19 cellular contexts compared by ENCODE assay signal in genomic region chr11:102289510-102290078, GRCh38. TPM values are rescaled to one million over a fixed set of nuclear protein-coding genes. Genes with fewer than 3 reads are reported as not detected.
DNase-seq lines count a peak whose midpoint lies in the region; ATAC-seq and TF ChIP-seq lines count a peak whose summit lies in the region.
"Had no signal": no experiment of that assay in that cellular context is flagged by ENCODE, and none has a peak within 500 bp of the region (broad histone marks: within the 10 kb centered on the region; RNA-seq: fewer than 3 reads in every experiment).

No MANE protein-coding gene starts in this region.

- no peaks in the 10 kb centered on the region for H3K36me3 ChIP-seq in breast epithelium
- H3K36me3 ChIP-seq in mesenchymal stem cell (ENCODE audit: control insufficient read depth in 1 of 2, insufficient read depth in 2 of 2, low read depth in 1 of 2, low read length in 2 of 2): no peaks in the 10 kb centered on the region
- H3K36me3 ChIP-seq: stomach had no signal

- H2AK5ac ChIP-seq in mesenchymal stem cell (ENCODE audit: low read length, severe bottlenecking): peak overlapping the region; percentile 27

- TF ChIP-seq CTCF in MCF 10A (IDR thresholded peaks at IDR 0.05; ENCODE audit: unreplicated experiment) (no peak), breast epithelium (IDR thresholded peaks at IDR 0.05) (no peak), astrocyte of the spinal cord (IDR thresholded peaks at IDR 0.05; ENCODE audit: low read depth, low read length) (no peak)
- no peak for TF ChIP-seq CTCF in CD4-positive, alpha-beta T cell (IDR thresholded peaks at IDR 0.05)

- WGBS in mesenchymal stem cell: 64% methylated on average over 5 of the region's 5 CpGs

- no peak overlapping the region for H2AFZ ChIP-seq in mesenchymal stem cell (ENCODE audit: low read depth, low read length)

- H4K91ac ChIP-seq in mesenchymal stem cell (ENCODE audit: low read length): no peak overlapping the region

- H3K9ac ChIP-seq in mesenchymal stem cell (ENCODE audit: low read length): no peak overlapping the region

- H4K8ac ChIP-seq in mesenchymal stem cell (ENCODE audit: low read length): no peak overlapping the region

- TF ChIP-seq POLR2A in breast epithelium (IDR thresholded peaks at IDR 0.05): no peak

- H3K4me3 Mint-ChIP-seq in MCF 10A (ENCODE audit: unreplicated experiment): peak overlapping the region; percentile 0
- no peak overlapping the region for H3K4me3 Mint-ChIP-seq in activated CD8-positive, alpha-beta T cell treated with anti-CD3 and anti-CD28 coated beads, Interleukin-2, amount 10 ng/mL, durations not matched to agents 7 days and 5 days
- H3K4me3 Mint-ChIP-seq in CD4-positive, alpha-beta T cell: no peak overlapping the region
- H3K4me3 Mint-ChIP-seq: activated CD4-positive, alpha-beta memory T cell treated with anti-CD3 and anti-CD28 coated beads for 36 hours; central memory CD8-positive, alpha-beta T cell; H9 had no signal

- H3K14ac ChIP-seq in mesenchymal stem cell (ENCODE audit: low read length in 2 of 2): no peak overlapping the region

- no peak overlapping the region for H3K18ac ChIP-seq in mesenchymal stem cell (ENCODE audit: low read depth in 1 of 2, low read length in 2 of 2)

- CTCF ChIA-PET in MCF 10A (lab: Yijun Ruan, JAX): interaction anchor here (0.6 to 10.5 kb wide), 20 partner anchors 10 to 626 kb away, joined by 3 to 239 read pairs (median 4); partner anchors contain the start of gene BIRC3
- CTCF ChIA-PET in activated CD8-positive, alpha-beta T cell treated with anti-CD3 and anti-CD28 coated beads, Interleukin-2, amount 10 ng/mL, durations not matched to agents 7 days and 5 days (lab: Charles Lee): interaction anchor here (0.7 to 9.9 kb wide), 15 partner anchors 10 to 377 kb away, joined by 3 to 484 read pairs (median 19); partner anchors contain the start of gene BIRC3
- CTCF ChIA-PET in CD4-positive, alpha-beta T cell (lab: Charles Lee): interaction anchor here (1.2 to 2.9 kb wide), 7 partner anchors 16 to 323 kb away, joined by 3 to 24 read pairs (median 5); no protein-coding TSS in a partner anchor

- no peaks in the 10 kb centered on the region for H3K27me3 Mint-ChIP-seq in MCF 10A (ENCODE audit: insufficient read depth, unreplicated experiment)
- H3K27me3 Mint-ChIP-seq in activated CD8-positive, alpha-beta T cell treated with anti-CD3 and anti-CD28 coated beads, Interleukin-2, amount 10 ng/mL, durations not matched to agents 7 days and 5 days (ENCODE audit: low read depth): no peaks in the 10 kb centered on the region
- no peaks in the 10 kb centered on the region for H3K27me3 Mint-ChIP-seq in CD4-positive, alpha-beta T cell
- H3K27me3 Mint-ChIP-seq: activated CD4-positive, alpha-beta memory T cell treated with anti-CD3 and anti-CD28 coated beads for 36 hours; central memory CD8-positive, alpha-beta T cell had no signal

- H3K23ac ChIP-seq in mesenchymal stem cell (ENCODE audit: low read length in 2 of 2): no peak overlapping the region

- H3K79me1 ChIP-seq in mesenchymal stem cell (replicated peaks; ENCODE audit: low read length, poor library complexity, severe bottlenecking): no peaks in the 10 kb centered on the region

- H3K27ac ChIP-seq in breast epithelium (no peak overlapping the region), mesenchymal stem cell (ENCODE audit: low read length, poor library complexity, severe bottlenecking) (peak overlapping the region; percentile 0)
- H3K27ac ChIP-seq in CD4-positive, alpha-beta T cell (ENCODE audit: low read depth, low read length): no peak overlapping the region
- H3K27ac ChIP-seq: epithelial cell of prostate had no signal

- DNase-seq in MCF 10A (ENCODE audit: unreplicated experiment) (no peak), breast epithelium (ENCODE audit: low spot score in 2 of 2) (no peak), astrocyte of the spinal cord (ENCODE audit: low read depth, low spot score) (peak; percentile 25), mesenchymal stem cell (no peak), Kasumi-1 (lab: John Stamatoyannopoulos, UW) (no peak)
- no peak for DNase-seq in activated CD8-positive, alpha-beta T cell treated with anti-CD3 and anti-CD28 coated beads, Interleukin-2, amount 10 ng/mL, durations not matched to agents 7 days and 5 days
- DNase-seq in CD4-positive, alpha-beta T cell: no peak
- DNase-seq: activated CD4-positive, alpha-beta memory T cell treated with anti-CD3 and anti-CD28 coated beads for 36 hours; H9; hypothalamus; left ventricle myocardium superior; NCI-H2029 treated with DMSO at 0.1 percent for 48 hours; NCI-H774; Right ventricle myocardium superior; stomach had no signal

- POLR2A ChIA-PET in MCF 10A (lab: Yijun Ruan, JAX): interaction anchor here (0.7 to 3.2 kb wide), 7 partner anchors 18 to 240 kb away, joined by 3 to 15 read pairs (median 4); partner anchors contain the start of genes BIRC2 and BIRC3
- POLR2A ChIA-PET in activated CD8-positive, alpha-beta T cell treated with anti-CD3 and anti-CD28 coated beads, Interleukin-2, amount 10 ng/mL, durations not matched to agents 7 days and 5 days (lab: Charles Lee): interaction anchor here (2.8 kb wide), 1 partner anchor 28 kb away, joined by 17 read pairs; the partner anchor contains the start of gene BIRC3
- POLR2A ChIA-PET in CD4-positive, alpha-beta T cell (lab: Charles Lee): interaction anchor here (1.2 to 9.4 kb wide), 2 partner anchors 27 to 162 kb away, joined by 3 to 156 read pairs; partner anchors contain the start of gene BIRC3

- H3K4me1 ChIP-seq in breast epithelium (no peaks in the 10 kb centered on the region), mesenchymal stem cell (ENCODE audit: control insufficient read depth, insufficient read depth, low read depth, low read length) (peaks cover 7% of the 10 kb centered on the region)

- no peak overlapping the region for H3K4me2 ChIP-seq in mesenchymal stem cell (ENCODE audit: low read length, poor library complexity, severe bottlenecking)

- no TSS peak for BruUV-seq in MCF 10A (replicated peaks; lab: Mats Ljungman, UMichigan)

- peaks cover 25% of the 10 kb centered on the region for H3K4me1 Mint-ChIP-seq in MCF 10A (ENCODE audit: insufficient read depth, unreplicated experiment)
- H3K4me1 Mint-ChIP-seq in activated CD8-positive, alpha-beta T cell treated with anti-CD3 and anti-CD28 coated beads, Interleukin-2, amount 10 ng/mL, durations not matched to agents 7 days and 5 days (ENCODE audit: low read depth): peaks cover 28% of the 10 kb centered on the region
- H3K4me1 Mint-ChIP-seq in CD4-positive, alpha-beta T cell (ENCODE audit: low read depth): peaks cover 31% of the 10 kb centered on the region

- no peaks in the 10 kb centered on the region for H3K9me3 ChIP-seq in breast epithelium
- no peaks in the 10 kb centered on the region for H3K9me3 ChIP-seq in mesenchymal stem cell (ENCODE audit: control insufficient read depth, low read length)
- H3K9me3 ChIP-seq in CD4-positive, alpha-beta T cell (ENCODE audit: control insufficient read depth, low read length): no peaks in the 10 kb centered on the region
- H3K9me3 ChIP-seq: stomach had no signal

- intact Hi-C loops in MCF 10A (cut with micrococcal nuclease): loop anchor here (5.0 kb wide), 2 partner anchors 378 to 427 kb away; no protein-coding TSS in a partner anchor
- intact Hi-C loops in breast epithelium (cut with DNase I; ENCODE audit: low total_unique reads): no loop called here
- intact Hi-C loops in CD4-positive, alpha-beta T cell (cut with DNase I, micrococcal nuclease): loop anchor here (2.0 to 5.0 kb wide), 6 partner anchors 51 to 653 kb away; no protein-coding TSS in a partner anchor

- no peak overlapping the region for H2BK5ac ChIP-seq in mesenchymal stem cell (ENCODE audit: low read depth, low read length, poor library complexity, severe bottlenecking)

- ATAC-seq in activated CD8-positive, alpha-beta T cell treated with anti-CD3 and anti-CD28 coated beads, Interleukin-2, amount 10 ng/mL, durations not matched to agents 7 days and 5 days: no peak
- ATAC-seq in HG03432 (IDR thresholded peaks at IDR 0.05; ENCODE audit: unreplicated experiment): no peak
- ATAC-seq in CD4-positive, alpha-beta T cell (ENCODE audit: poor library complexity): no peak
- ATAC-seq: left ventricle myocardium superior had no signal

- no peaks in the 10 kb centered on the region for H3K36me3 Mint-ChIP-seq in MCF 10A (ENCODE audit: insufficient read depth, unreplicated experiment)
- H3K36me3 Mint-ChIP-seq in activated CD8-positive, alpha-beta T cell treated with anti-CD3 and anti-CD28 coated beads, Interleukin-2, amount 10 ng/mL, durations not matched to agents 7 days and 5 days (ENCODE audit: low read depth): no peaks in the 10 kb centered on the region
- no peaks in the 10 kb centered on the region for H3K36me3 Mint-ChIP-seq in CD4-positive, alpha-beta T cell (ENCODE audit: low read depth)
- H3K36me3 Mint-ChIP-seq: activated CD4-positive, alpha-beta memory T cell treated with anti-CD3 and anti-CD28 coated beads for 36 hours had no signal

- no peak overlapping the region for H3K4ac ChIP-seq in mesenchymal stem cell (ENCODE audit: low read depth in 1 of 2, low read length in 2 of 2)

- H3K4me3 ChIP-seq in breast epithelium (no peak overlapping the region), astrocyte of the spinal cord (ENCODE audit: low read depth, low read length) (no peak overlapping the region), mesenchymal stem cell (ENCODE audit: insufficient read depth in 1 of 2, low read depth in 1 of 2, low read length in 2 of 2) (no peak overlapping the region)
- H3K4me3 ChIP-seq: stomach had no signal

- in situ Hi-C loops in astrocyte of the spinal cord (cut with HindIII; ENCODE audit: low sequenced_read_pairs): no loop called here

- no peaks in the 10 kb centered on the region for H3K27me3 ChIP-seq in breast epithelium
- no peaks in the 10 kb centered on the region for H3K27me3 ChIP-seq in mesenchymal stem cell (ENCODE audit: control insufficient read depth in 1 of 2, insufficient read depth in 1 of 2, low read length in 2 of 2)
- H3K27me3 ChIP-seq in CD4-positive, alpha-beta T cell (ENCODE audit: control insufficient read depth, insufficient read depth, low read length): no peaks in the 10 kb centered on the region
- H3K27me3 ChIP-seq: stomach had no signal

- H3K9me3 Mint-ChIP-seq in MCF 10A (ENCODE audit: unreplicated experiment): no peaks in the 10 kb centered on the region
- H3K9me3 Mint-ChIP-seq in activated CD8-positive, alpha-beta T cell treated with anti-CD3 and anti-CD28 coated beads, Interleukin-2, amount 10 ng/mL, durations not matched to agents 7 days and 5 days (ENCODE audit: insufficient read depth): no peaks in the 10 kb centered on the region
- no peaks in the 10 kb centered on the region for H3K9me3 Mint-ChIP-seq in CD4-positive, alpha-beta T cell
- H3K9me3 Mint-ChIP-seq: activated CD4-positive, alpha-beta memory T cell treated with anti-CD3 and anti-CD28 coated beads for 36 hours; central memory CD8-positive, alpha-beta T cell; H9 had no signal

- no peak overlapping the region for H2BK15ac ChIP-seq in mesenchymal stem cell (ENCODE audit: low read depth, poor library complexity, severe bottlenecking)

- no peak overlapping the region for H3K27ac Mint-ChIP-seq in MCF 10A (ENCODE audit: low read depth, unreplicated experiment)
- H3K27ac Mint-ChIP-seq in activated CD8-positive, alpha-beta T cell treated with anti-CD3 and anti-CD28 coated beads, Interleukin-2, amount 10 ng/mL, durations not matched to agents 7 days and 5 days: no peak overlapping the region
- H3K27ac Mint-ChIP-seq in CD4-positive, alpha-beta T cell: no peak overlapping the region
- H3K27ac Mint-ChIP-seq: activated CD4-positive, alpha-beta memory T cell treated with anti-CD3 and anti-CD28 coated beads for 36 hours; H9 had no signal

- no peak overlapping the region for H2BK120ac ChIP-seq in mesenchymal stem cell (ENCODE audit: low read depth, low read length)

- no peak overlapping the region for H2BK12ac ChIP-seq in mesenchymal stem cell (ENCODE audit: low read length in 2 of 2)

RNA-seq across cellular contexts. Expression of gene BIRC3, which starts 27.7 kb away (rescaled TPM):
- total RNA-seq in MCF 10A (2022): 91.6 and 124 TPM in 2 replicates
- 10 to 100 TPM in 2 of 3 donors, 1 to 10 TPM in 1; 2.6 to 30.0 (median 10.8) TPM for total RNA-seq in breast epithelium
- polyA plus RNA-seq in mesenchymal stem cell (2013, experiment 1 of 2): 0.22 TPM
- 0.19 TPM for polyA plus RNA-seq in mesenchymal stem cell (2013, experiment 2 of 2)
- 10 to 100 TPM; 12.9 to 14.5 TPM for total RNA-seq in activated CD8-positive, alpha-beta T cell treated with anti-CD3 and anti-CD28 coated beads, Interleukin-2, amount 10 ng/mL, durations not matched to agents 7 days and 5 days
- total RNA-seq in CD4-positive, alpha-beta T cell: 100 to 1,000 TPM; 115 to 124 TPM
- polyA plus RNA-seq: neural cell had no signal

RNA-seq across cellular contexts. Expression of gene BIRC2, which starts 57.4 kb away (rescaled TPM):
- 46.2 and 50.0 TPM in 2 replicates for total RNA-seq in MCF 10A (2022)
- total RNA-seq in breast epithelium: 10 to 100 TPM; 45.6 to 95.7 (median 48.5) TPM
- 36.2 TPM for polyA plus RNA-seq in mesenchymal stem cell (2013, experiment 1 of 2)
- 37.6 TPM for polyA plus RNA-seq in mesenchymal stem cell (2013, experiment 2 of 2)
- 10 to 100 TPM; 28.3 to 30.4 TPM for total RNA-seq in activated CD8-positive, alpha-beta T cell treated with anti-CD3 and anti-CD28 coated beads, Interleukin-2, amount 10 ng/mL, durations not matched to agents 7 days and 5 days
- 100 to 1,000 TPM; 107 to 109 TPM for total RNA-seq in CD4-positive, alpha-beta T cell
